1 cellular context compared by ENCODE assay signal in genomic region chr12:57133916-57134315, GRCh38.
A peak's percentile ranks its signal among the peaks of the same experiment; 100 is the strongest.
TF ChIP-seq lines count a peak whose summit lies in the region.

No MANE protein-coding gene starts in this region.

TF ChIP-seq in liver, 16 proteins besides CTCF, POLR2A, EP300 and RAD21 (continued from another document):
- TF ChIP-seq RXRA (IDR thresholded peaks at IDR 0.05): no peak
- TF ChIP-seq SP1 (IDR thresholded peaks at IDR 0.05): no peak
- TF ChIP-seq GABPA (IDR thresholded peaks at IDR 0.05 in 1 of 2, conservative IDR thresholded peaks at IDR 0.05 in 1 of 2): no peak
- peak in 1 of 2 donors; percentile 23 for TF ChIP-seq HNF4A (conservative IDR thresholded peaks at IDR 0.05)
- TF ChIP-seq ATF3 (IDR thresholded peaks at IDR 0.05): no peak
- TF ChIP-seq ZBTB33 (IDR thresholded peaks at IDR 0.05): no peak
- no peak for TF ChIP-seq TAF1 (conservative IDR thresholded peaks at IDR 0.05)
